Comparison of ENCODE assay signal across 8 cellular contexts in the genomic region with DNA sequence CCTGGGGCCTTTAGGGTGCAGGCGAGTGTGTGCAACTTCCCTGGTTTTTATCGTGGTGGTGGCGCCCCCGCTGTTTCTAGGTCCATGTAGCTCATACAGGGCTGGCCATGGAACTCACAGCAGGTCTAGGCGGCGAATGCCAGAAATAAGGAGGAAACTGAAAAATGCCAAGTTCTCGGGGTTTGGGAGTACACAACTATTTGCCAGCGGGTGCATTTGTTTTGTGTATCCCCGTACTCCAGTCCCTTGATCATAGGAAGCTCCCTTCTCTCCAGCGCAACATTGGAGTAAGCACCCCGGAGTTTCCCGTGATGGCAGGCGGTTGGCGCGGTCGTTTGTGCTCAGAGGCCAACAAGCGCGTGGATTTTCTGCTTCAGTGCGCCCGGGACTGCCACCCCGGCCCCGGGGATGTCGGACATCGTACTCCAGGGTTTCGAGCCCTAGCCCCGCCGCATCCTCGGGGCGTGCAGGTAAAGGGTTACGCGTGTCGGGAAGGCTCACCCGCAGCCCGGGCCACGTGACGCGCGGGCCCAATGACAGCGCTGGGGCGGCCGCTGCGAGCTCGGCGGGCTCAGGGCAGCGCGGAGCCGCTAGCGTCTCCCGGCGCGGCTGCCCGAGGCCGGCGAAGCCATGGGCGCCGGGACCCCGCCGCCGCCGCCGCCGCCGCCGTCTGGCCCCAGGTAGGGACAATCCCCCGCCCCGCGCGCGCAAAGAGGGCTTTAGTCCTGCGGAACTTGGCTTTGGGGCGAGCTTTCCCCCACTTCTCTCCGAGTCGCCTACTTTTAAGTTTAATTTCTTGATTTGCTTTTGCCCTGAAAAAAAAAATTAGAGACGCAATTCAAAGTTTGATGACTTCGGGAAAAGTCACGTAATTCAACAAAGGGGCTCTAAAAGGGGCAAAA.
DNase-seq lines count a peak whose midpoint lies in the region; ATAC-seq and TF ChIP-seq lines count a peak whose summit lies in the region.

No MANE protein-coding gene starts in this region.

- no peak overlapping the region for H3K27ac ChIP-seq in ACC112 (ENCODE audit: low read depth, low read length)
- H3K27ac ChIP-seq in adrenal gland: no peak overlapping the region
- H3K27ac ChIP-seq in vagina: peak overlapping the region; percentile 32

- in situ Hi-C loops in SK-MEL-5 (cut with HindIII; ENCODE audit: low pct_unique_long_range_greater_than_20kb, low sequenced_read_pairs): no loop called here

- DNase-seq in SK-MEL-5 (ENCODE audit: low read depth, low spot score) (peak; percentile 55), adrenal gland (peak in 6 of 7 donors; percentile 35 to 64 (median 38)), left ventricle myocardium superior (peak; percentile 70), pons (ENCODE audit: low spot score) (peak; percentile 55), vagina (ENCODE audit: extremely low spot score in 2 of 2) (no peak)

- H3K27me3 ChIP-seq in ACC112 (ENCODE audit: insufficient read depth, low read length) (peaks cover 85% of the 10 kb centered on the region), adrenal gland (peaks cover 37% of the 10 kb centered on the region), vagina (no peaks in the 10 kb centered on the region)

- H3K4me3 ChIP-seq in ACC112 (ENCODE audit: low read depth, low read length) (peak overlapping the region; percentile 70), adrenal gland (peak overlapping the region in 2 of 4 donors; percentile 15 to 51), vagina (peak overlapping the region; percentile 51 to 52)

- TF ChIP-seq CTCF in adrenal gland (IDR thresholded peaks at IDR 0.05): no peak
- TF ChIP-seq CTCF in vagina (IDR thresholded peaks at IDR 0.05): no peak

- H2AFZ ChIP-seq in ACC112 (ENCODE audit: low read length, unreplicated experiment): peak overlapping the region; percentile 87

- 1 to 4% (median 1%) methylated on average over 48 to 76 of the region's 76 CpGs for WGBS in adrenal gland, 4 donors

- no peaks in the 10 kb centered on the region for H3K4me1 ChIP-seq in ACC112 (ENCODE audit: control insufficient read depth, insufficient read depth, low read length, unreplicated experiment)
- H3K4me1 ChIP-seq in adrenal gland (replicated peaks in 1 of 2): peaks cover 6 to 14% of the 10 kb centered on the region in 2 donors
- H3K4me1 ChIP-seq in vagina: peaks cover 16% of the 10 kb centered on the region

- H3K36me3 ChIP-seq in ACC112 (ENCODE audit: insufficient read depth, low read length): no peaks in the 10 kb centered on the region
- H3K36me3 ChIP-seq in adrenal gland (replicated peaks in 1 of 2): no peaks in the 10 kb centered on the region
- H3K36me3 ChIP-seq in vagina: no peaks in the 10 kb centered on the region

- no peak for TF ChIP-seq POLR2A in adrenal gland (IDR thresholded peaks at IDR 0.05)
- TF ChIP-seq POLR2A in vagina (IDR thresholded peaks at IDR 0.05): no peak

- ATAC-seq in GM19025 (IDR thresholded peaks at IDR 0.05; ENCODE audit: low read depth, unreplicated experiment) (peak; percentile 79), HG03378 (IDR thresholded peaks at IDR 0.05; ENCODE audit: unreplicated experiment) (peak; percentile 47), left ventricle myocardium superior (peak; percentile 99)

- H3K79me2 ChIP-seq in ACC112 (ENCODE audit: control insufficient read depth, insufficient read depth, low read length, unreplicated experiment): no peaks in the 10 kb centered on the region

- intact Hi-C loops in adrenal gland (cut with DNase I): loop anchor here in 1 of 2 donors (10.0 kb wide), 1 partner anchor 111 kb away; no protein-coding TSS in a partner anchor
- intact Hi-C loops in left ventricle myocardium superior (cut with micrococcal nuclease): no loop called here
- intact Hi-C loops in vagina (cut with DNase I): no loop called here

- no peaks in the 10 kb centered on the region for H3K9me3 ChIP-seq in adrenal gland (replicated peaks in 1 of 3)
- no peaks in the 10 kb centered on the region for H3K9me3 ChIP-seq in vagina

Comparison
In these comparisons a context has a peak if more than half of its experiments do, and no peak if none do; other contexts are left out.
1. ATAC-seq: peak in every context shown above with its lines; median percentile 99 in left ventricle myocardium superior; 79 in GM19025; 47 in HG03378.
2. DNase-seq: peak in SK-MEL-5 (single experiment), adrenal gland (6 of 7), left ventricle myocardium superior (single experiment) and pons (single experiment); none in vagina (0 of 2).